ENCODE assay signal across 1 cellular context in genomic region chr4:111546881-111547280, GRCh38.
TF ChIP-seq lines count a peak whose summit lies in the region.

No MANE protein-coding gene starts in this region.

TF ChIP-seq in IMR-90, 13 proteins besides CTCF, POLR2A, EP300 and RAD21 (continued from another document):
- no peak for TF ChIP-seq USF2 (IDR thresholded peaks at IDR 0.05; ENCODE audit: low read depth, low read length)
- TF ChIP-seq RCOR1 (IDR thresholded peaks at IDR 0.05; ENCODE audit: insufficient replicate concordance, low read length): no peak
- no peak for TF ChIP-seq SMC3 (IDR thresholded peaks at IDR 0.05; ENCODE audit: low read depth, low read length)
- TF ChIP-seq MXI1 (IDR thresholded peaks at IDR 0.05; ENCODE audit: borderline replicate concordance, low read depth, low read length): no peak
- no peak for TF ChIP-seq CHD1 (IDR thresholded peaks at IDR 0.05; ENCODE audit: low read depth, low read length)
